Comparison of ENCODE assay signal across 9 cellular contexts in the genomic region with DNA sequence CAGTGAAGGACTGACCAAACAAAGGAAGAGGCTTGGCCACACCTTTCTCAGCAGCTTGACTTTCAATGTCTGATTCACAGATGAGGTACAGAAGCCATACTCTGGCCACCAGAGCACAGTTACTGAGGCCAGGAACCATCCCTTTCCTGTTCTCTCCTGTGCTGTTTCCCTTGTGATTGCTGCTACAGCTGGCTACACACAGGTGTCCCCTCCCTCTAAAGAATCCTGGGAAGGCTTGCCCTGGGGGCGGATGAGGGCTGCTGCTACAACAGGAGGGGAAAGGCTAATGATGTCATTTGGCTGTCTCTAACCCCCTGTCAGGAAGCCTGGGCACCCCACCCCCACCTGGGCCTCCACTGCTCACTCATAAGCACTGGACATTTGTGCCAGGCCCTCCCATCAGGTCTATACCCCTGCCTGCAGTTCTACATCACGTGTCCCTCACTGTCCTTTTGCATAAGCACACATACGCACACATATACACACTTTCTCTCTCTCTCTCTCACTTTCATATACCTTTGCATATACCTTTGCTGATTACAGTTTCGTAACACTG. TPM values are rescaled to one million over a fixed set of nuclear protein-coding genes. Genes with fewer than 3 reads are reported as not detected.
DNase-seq lines count a peak whose midpoint lies in the region; ATAC-seq and TF ChIP-seq lines count a peak whose summit lies in the region.
"Had no signal": no experiment of that assay in that cellular context is flagged by ENCODE, and none has a peak within 500 bp of the region (broad histone marks: within the 10 kb centered on the region; RNA-seq: fewer than 3 reads in every experiment).

No MANE protein-coding gene starts in this region.

- dilution Hi-C loops in mammary epithelial cell (cut with HindIII; ENCODE audit: low sequenced_read_pairs) = loop anchor here (5.0 kb wide), 1 partner anchor 107 kb away; no protein-coding TSS in a partner anchor

- peak overlapping the region; percentile 44 for H3K27ac Mint-ChIP-seq in T-helper 2 cell treated with Interferon-gamma antibody and Interleukin-4, amounts not matched to agents 5 μg/mL and 100 μg/mL, for 36 hours

- no peak for TF ChIP-seq CTCF in brain microvascular endothelial cell (IDR thresholded peaks at IDR 0.05; ENCODE audit: low read depth, low read length, missing control alignments)
- no peak for TF ChIP-seq CTCF in psoas muscle (IDR thresholded peaks at IDR 0.05)
- TF ChIP-seq CTCF in mammary epithelial cell (conservative IDR thresholded peaks at IDR 0.05 in 1 of 2, IDR thresholded peaks at IDR 0.05 in 1 of 2; ENCODE audit: extremely low read depth in 1 of 2, insufficient read depth in 1 of 2, low read depth in 1 of 2, low read length in 2 of 2) = no peak

- peak overlapping the region; percentile 28 for H3K4me3 Mint-ChIP-seq in T-helper 2 cell treated with Interferon-gamma antibody and Interleukin-4, amounts not matched to agents 5 μg/mL and 100 μg/mL, for 36 hours

- intact Hi-C loops in psoas muscle (cut with DNase I) (no loop called here), mammary epithelial cell (cut with micrococcal nuclease) (no loop called here)

- no peaks in the 10 kb centered on the region for H4K20me1 ChIP-seq in mammary epithelial cell (ENCODE audit: insufficient read depth, low read length)

- no peaks in the 10 kb centered on the region for H3K79me2 ChIP-seq in mammary epithelial cell (ENCODE audit: insufficient read depth, low read length)

- H3K36me3 ChIP-seq in brain microvascular endothelial cell (replicated peaks) = peaks cover 20% of the 10 kb centered on the region
- H3K36me3 ChIP-seq in psoas muscle (ENCODE audit: insufficient read depth in 1 of 2, low read depth in 1 of 2) = no peaks in the 10 kb centered on the region
- no peaks in the 10 kb centered on the region for H3K36me3 ChIP-seq in mammary epithelial cell (ENCODE audit: insufficient read depth, low read length)
- H3K36me3 ChIP-seq: ovary had no signal

- no peak for DNase-seq in T-helper 2 cell treated with Interferon-gamma antibody and Interleukin-4, amounts not matched to agents 5 μg/mL and 100 μg/mL, for 36 hours (ENCODE audit: low spot score)
- DNase-seq in T-helper 2 cell = no peak
- DNase-seq in brain microvascular endothelial cell = no peak
- no peak for DNase-seq in psoas muscle
- no peak for DNase-seq in NCI-H1092 treated with DMSO at 0.1 percent for 48 hours (lab: John Stamatoyannopoulos, UW)
- DNase-seq in mammary epithelial cell = no peak
- DNase-seq in activated CD4-positive, alpha-beta T cell treated with anti-CD3 and anti-CD28 coated beads for 48 hours = no peak

- H3K27me3 Mint-ChIP-seq in T-helper 2 cell treated with Interferon-gamma antibody and Interleukin-4, amounts not matched to agents 5 μg/mL and 100 μg/mL, for 36 hours (ENCODE audit: low read depth) = no peaks in the 10 kb centered on the region

- no peaks in the 10 kb centered on the region for H3K9me3 Mint-ChIP-seq in T-helper 2 cell treated with Interferon-gamma antibody and Interleukin-4, amounts not matched to agents 5 μg/mL and 100 μg/mL, for 36 hours

- no peak overlapping the region for H3K4me2 ChIP-seq in mammary epithelial cell (ENCODE audit: insufficient read depth, low read depth, low read length)

- ATAC-seq in HG03175 (IDR thresholded peaks at IDR 0.05; ENCODE audit: unreplicated experiment) (peak; percentile 67), psoas muscle (no peak)

- 81 to 87% (median 81%) methylated on average over 4 of the region's 4 CpGs for WGBS in psoas muscle, 3 donors
- 83% methylated on average over 4 of the region's 4 CpGs for WGBS in mammary epithelial cell (ENCODE audit: low coverage, missing lambda C conversion rate)

- H3K36me3 Mint-ChIP-seq in T-helper 2 cell treated with Interferon-gamma antibody and Interleukin-4, amounts not matched to agents 5 μg/mL and 100 μg/mL, for 36 hours (ENCODE audit: low read depth) = peaks cover 36% of the 10 kb centered on the region

- peaks cover 61% of the 10 kb centered on the region for H3K4me1 Mint-ChIP-seq in T-helper 2 cell treated with Interferon-gamma antibody and Interleukin-4, amounts not matched to agents 5 μg/mL and 100 μg/mL, for 36 hours (ENCODE audit: low read depth)

- no peak overlapping the region for H2AFZ ChIP-seq in mammary epithelial cell (ENCODE audit: low read depth, low read length)

- H3K27me3 ChIP-seq in brain microvascular endothelial cell (replicated peaks) = no peaks in the 10 kb centered on the region
- H3K27me3 ChIP-seq in psoas muscle (ENCODE audit: insufficient read depth in 3 of 3, low read length in 2 of 3) = no peaks in the 10 kb centered on the region
- no peaks in the 10 kb centered on the region for H3K27me3 ChIP-seq in mammary epithelial cell (ENCODE audit: insufficient read depth, low read length)
- H3K27me3 ChIP-seq: ovary had no signal

- no TSS peak for BruUV-seq in mammary epithelial cell (replicated peaks; lab: Mats Ljungman, UMichigan)

- in situ Hi-C loops in brain microvascular endothelial cell (cut with HindIII; ENCODE audit: low pct_ligation_motif_present, low sequenced_read_pairs) (no loop called here), mammary epithelial cell (cut with MboI; ENCODE audit: low sequenced_read_pairs in 2 of 2) (no loop called here)

- H3K9me3 ChIP-seq in psoas muscle (no peaks in the 10 kb centered on the region), mammary epithelial cell (replicated peaks; ENCODE audit: insufficient read depth, low read length) (no peaks in the 10 kb centered on the region)
- H3K9me3 ChIP-seq: ovary had no signal

- H3K4me3 ChIP-seq in brain microvascular endothelial cell (ENCODE audit: low read depth, low read length) (no peak overlapping the region), psoas muscle (no peak overlapping the region), mammary epithelial cell (replicated peaks in 1 of 3; ENCODE audit: insufficient read depth in 1 of 3, low read depth in 2 of 3, low read length in 3 of 3) (no peak overlapping the region)
- H3K4me3 ChIP-seq: ovary had no signal

- H3K4me1 ChIP-seq in psoas muscle (peaks cover 40% of the 10 kb centered on the region), mammary epithelial cell (ENCODE audit: insufficient read depth, low read length) (peaks cover 14% of the 10 kb centered on the region)

- H3K27ac ChIP-seq in brain microvascular endothelial cell (peak overlapping the region; percentile 15), psoas muscle (peak overlapping the region; percentile 87), mammary epithelial cell (ENCODE audit: insufficient read depth, low read depth, low read length) (no peak overlapping the region)
- H3K27ac ChIP-seq: ovary had no signal

- H3K9ac ChIP-seq in mammary epithelial cell (ENCODE audit: insufficient read depth, low read length) = no peak overlapping the region

- CTCF ChIA-PET in mammary epithelial cell (lab: Charles Lee; ENCODE audit: low non-redundant PET) = no interaction called here

RNA-seq across cellular contexts. Expression of a gene that starts 41.3 kb away (rescaled TPM):
- total RNA-seq in psoas muscle = 10 to 100 TPM; 24.5 to 26.1 (median 25.3) TPM
- polyA plus RNA-seq in psoas muscle = 10 to 100 TPM; 10.1 to 18.8 (median 15.7) TPM
- total RNA-seq in mammary epithelial cell = 10 to 100 TPM in 1 of 2 donors, 1 to 10 TPM in 1; 8.0 to 34.4 TPM
- polyA plus RNA-seq in mammary epithelial cell = 14.4 TPM
- 21.9 TPM for polyA minus RNA-seq in mammary epithelial cell

RNA-seq across cellular contexts. Expression of a gene that starts 42.5 kb away (rescaled TPM):
- total RNA-seq in psoas muscle (10 to 100 TPM in 1 of 4 donors, 1 to 10 TPM in 3; 5.5 to 11.3 (median 7.8) TPM), mammary epithelial cell (10 to 100 TPM; 17.6 to 32.0 TPM)
- polyA plus RNA-seq in psoas muscle (1 to 10 TPM; 1.5 to 3.2 (median 1.8) TPM), mammary epithelial cell (10.7 TPM)
- polyA minus RNA-seq in mammary epithelial cell = 24.7 TPM

RNA-seq across cellular contexts. Expression of a gene that starts 59.2 kb away (rescaled TPM):
- under 1 TPM; 0.44 to 0.63 (median 0.46) TPM for total RNA-seq in psoas muscle
- polyA plus RNA-seq in psoas muscle = under 1 TPM; 0.04 to 1.00 (median 0.23) TPM
- under 1 TPM; 0.33 to 0.35 TPM for total RNA-seq in mammary epithelial cell
- polyA plus RNA-seq in mammary epithelial cell = 0.19 TPM
- not detected for polyA minus RNA-seq in mammary epithelial cell
